8 cellular contexts compared by ENCODE assay signal in the genomic region with DNA sequence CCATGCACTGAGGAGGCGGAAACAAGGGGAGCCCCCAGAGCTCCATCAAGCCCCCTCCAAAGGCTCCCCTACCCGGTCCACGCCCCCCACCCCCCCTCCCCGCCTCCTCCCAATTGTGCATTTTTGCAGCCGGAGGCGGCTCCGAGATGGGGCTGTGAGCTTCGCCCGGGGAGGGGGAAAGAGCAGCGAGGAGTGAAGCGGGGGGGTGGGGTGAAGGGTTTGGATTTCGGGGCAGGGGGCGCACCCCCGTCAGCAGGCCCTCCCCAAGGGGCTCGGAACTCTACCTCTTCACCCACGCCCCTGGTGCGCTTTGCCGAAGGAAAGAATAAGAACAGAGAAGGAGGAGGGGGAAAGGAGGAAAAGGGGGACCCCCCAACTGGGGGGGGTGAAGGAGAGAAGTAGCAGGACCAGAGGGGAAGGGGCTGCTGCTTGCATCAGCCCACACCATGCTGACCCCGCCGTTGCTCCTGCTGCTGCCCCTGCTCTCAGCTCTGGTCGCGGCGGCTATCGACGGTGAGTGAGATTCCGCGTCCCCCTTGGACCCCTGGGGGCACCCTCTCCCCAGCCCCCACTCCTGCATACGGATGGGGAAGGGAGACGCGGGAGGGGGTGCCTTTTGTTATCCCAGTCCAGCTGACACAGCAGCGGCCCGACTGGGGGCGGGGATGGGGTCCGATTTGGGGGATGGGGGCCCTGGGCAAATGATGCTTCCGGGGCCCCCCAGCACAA. TPM values are rescaled to one million over a fixed set of nuclear protein-coding genes. Genes with fewer than 3 reads are reported as not detected.
DNase-seq lines count a peak whose midpoint lies in the region; ATAC-seq, FAIRE-seq and TF ChIP-seq lines count a peak whose summit lies in the region.

No MANE protein-coding gene starts in this region.

- H3K4me3 ChIP-seq in A549 (peak overlapping the region; percentile 64), HUES6 (ENCODE audit: low read depth, low read length) (peak overlapping the region; percentile 98), mucosa of rectum (ENCODE audit: low read length in 2 of 2) (peak overlapping the region; percentile 79 to 88)

- CTCF ChIA-PET in A549 (lab: Yijun Ruan, JAX) = interaction anchor here (1.0 to 20.0 kb wide), 10 partner anchors 9 to 141 kb away, joined by 3 to 1152 read pairs (median 4); partner anchors contain the start of gene STAT6

- no peak for TF ChIP-seq POLR2A in A549 (IDR thresholded peaks at IDR 0.05; ENCODE audit: low read length)

- H3K36me3 ChIP-seq in HUES6 (ENCODE audit: control insufficient read depth, insufficient read depth, low read length) (no peaks in the 10 kb centered on the region), mucosa of rectum (ENCODE audit: control insufficient read depth in 2 of 2, insufficient read depth in 2 of 2, low read length in 2 of 2) (no peaks in the 10 kb centered on the region)

- WGBS in A549 (ENCODE audit: missing lambda C conversion rate) = 19% methylated on average over 30 of the region's 35 CpGs

- TF ChIP-seq EP300 in A549 (IDR thresholded peaks at IDR 0.05) = no peak

- H3K4me2 ChIP-seq in A549 = peak overlapping the region; percentile 90

- TF ChIP-seq CTCF in A549 (IDR thresholded peaks at IDR 0.05) = no peak

- no peak for FAIRE-seq in A549 (lab: Jason Lieb, UNC)

- H3K9ac ChIP-seq in HUES6 (ENCODE audit: low read length) (peak overlapping the region; percentile 87), mucosa of rectum (ENCODE audit: low read depth in 1 of 2, low read length in 2 of 2) (peak overlapping the region; percentile 60 to 71)

- DNase-seq in A549 (ENCODE audit: low read depth in 1 of 2, low spot score in 1 of 2) (no peak), superior temporal gyrus (ENCODE audit: extremely low spot score) (no peak), AG08395 (ENCODE audit: low spot score) (no peak)

- no peaks in the 10 kb centered on the region for H3K27me3 ChIP-seq in HUES6 (ENCODE audit: control insufficient read depth, insufficient read depth, low read length)
- no peaks in the 10 kb centered on the region for H3K27me3 ChIP-seq in mucosa of rectum (ENCODE audit: control insufficient read depth in 2 of 2, insufficient read depth in 2 of 2, low read length in 2 of 2)

- H3K27ac ChIP-seq in A549 (peak overlapping the region; percentile 88 to 97), HUES6 (ENCODE audit: low read depth, low read length) (peak overlapping the region; percentile 87; the same call in 1 of the 2 replicates), cingulate gyrus (ENCODE audit: low read depth, low read length) (peak overlapping the region; percentile 92), mucosa of rectum (ENCODE audit: low read depth in 2 of 2, low read length in 2 of 2) (peak overlapping the region; percentile 97 to 98)

- POLR2A ChIA-PET in A549 (lab: Yijun Ruan, JAX) = interaction anchor here (0.8 to 2.2 kb wide), 9 partner anchors 8 to 440 kb away, joined by 3 to 20 read pairs (median 4); partner anchors contain the start of genes NAB2, PTGES3 and STAT6

- H3K9me3 ChIP-seq in A549 (peaks cover 4% of the 10 kb centered on the region; the same call in 1 of the 3 replicates), HUES6 (ENCODE audit: control insufficient read depth, insufficient read depth, low read depth, low read length) (0 out of 2 replicates have a peak, but pooled peaks cover 5% of the 10 kb centered on the region), mucosa of rectum (ENCODE audit: control insufficient read depth in 2 of 2, low read length in 2 of 2) (no peaks in the 10 kb centered on the region)

- peak in 1 of 2 experiments; percentile 19; a peak in 3 of 6 replicates for ATAC-seq in A549
- no peak for ATAC-seq in GM18870 (IDR thresholded peaks at IDR 0.05; ENCODE audit: unreplicated experiment)
- no peak for ATAC-seq in GM21390 (IDR thresholded peaks at IDR 0.05; ENCODE audit: unreplicated experiment)

- H3K4me1 ChIP-seq in A549 = peaks cover 39% of the 10 kb centered on the region; the same call in 2 of the 3 replicates
- H3K4me1 ChIP-seq in HUES6 (ENCODE audit: control insufficient read depth, insufficient read depth, low read length) = peaks cover 47% of the 10 kb centered on the region
- H3K4me1 ChIP-seq in mucosa of rectum (ENCODE audit: control insufficient read depth in 2 of 2, insufficient read depth in 2 of 2, low read length in 2 of 2) = peaks cover 21 to 45% of the 10 kb centered on the region in 2 donors

- no peak for TF ChIP-seq RAD21 in A549 (conservative IDR thresholded peaks at IDR 0.05 in 1 of 2, IDR thresholded peaks at IDR 0.05 in 1 of 2)

TF ChIP-seq in A549, 52 proteins besides CTCF, POLR2A, EP300 and RAD21:
- TF ChIP-seq FOXS1 (CRISPR knock-in tag; IDR thresholded peaks at IDR 0.05) (no peak), PHF8 (IDR thresholded peaks at IDR 0.05; ENCODE audit: borderline replicate concordance, low read depth) (no peak), MYC (IDR thresholded peaks at IDR 0.05; ENCODE audit: borderline replicate concordance, low read length) (no peak), USF2 (IDR thresholded peaks at IDR 0.05) (no peak), CBX2 (IDR thresholded peaks at IDR 0.05; ENCODE audit: borderline replicate concordance, low read depth) (no peak), HOXB5 (CRISPR knock-in tag; IDR thresholded peaks at IDR 0.05) (no peak), RNF2 (IDR thresholded peaks at IDR 0.05; ENCODE audit: borderline replicate concordance, low read depth) (no peak), HOXA7 (CRISPR knock-in tag; IDR thresholded peaks at IDR 0.05) (no peak), TFCP2L1 (CRISPR knock-in tag; IDR thresholded peaks at IDR 0.05) (no peak), KDM5A (IDR thresholded peaks at IDR 0.05) (no peak), MAZ (IDR thresholded peaks at IDR 0.05; ENCODE audit: borderline replicate concordance, low read depth, low read length) (no peak), NFE2L2 (conservative IDR thresholded peaks at IDR 0.05; ENCODE audit: low read length) (no peak), NPAS2 (CRISPR knock-in tag; IDR thresholded peaks at IDR 0.05; ENCODE audit: borderline replicate concordance) (no peak), SMC3 (IDR thresholded peaks at IDR 0.05) (no peak), POLR2AphosphoS2 (conservative IDR thresholded peaks at IDR 0.05; ENCODE audit: low read length) (no peak)
- TF ChIP-seq, protein P1, sequence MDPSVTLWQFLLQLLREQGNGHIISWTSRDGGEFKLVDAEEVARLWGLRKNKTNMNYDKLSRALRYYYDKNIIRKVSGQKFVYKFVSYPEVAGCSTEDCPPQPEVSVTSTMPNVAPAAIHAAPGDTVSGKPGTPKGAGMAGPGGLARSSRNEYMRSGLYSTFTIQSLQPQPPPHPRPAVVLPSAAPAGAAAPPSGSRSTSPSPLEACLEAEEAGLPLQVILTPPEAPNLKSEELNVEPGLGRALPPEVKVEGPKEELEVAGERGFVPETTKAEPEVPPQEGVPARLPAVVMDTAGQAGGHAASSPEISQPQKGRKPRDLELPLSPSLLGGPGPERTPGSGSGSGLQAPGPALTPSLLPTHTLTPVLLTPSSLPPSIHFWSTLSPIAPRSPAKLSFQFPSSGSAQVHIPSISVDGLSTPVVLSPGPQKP (IDR thresholded peaks at IDR 0.05; ENCODE audit: low read depth, low read length) = no peak

RNA-seq across cellular contexts. Expression of gene LRP1, which starts 0.4 kb away (rescaled TPM):
- 5.6 and 11.5 TPM in 2 replicates for polyA plus RNA-seq in A549 (2011; rRNA removed)
- 7.1 and 9.2 TPM in 2 replicates for polyA plus RNA-seq in A549 (2012; cell fraction: cytosol; rRNA removed)
- 44.5 and 50.9 TPM in 2 replicates for polyA plus RNA-seq in A549 (2012; cell fraction: nucleus; rRNA removed)
- polyA plus RNA-seq in A549 (2017; fragmentation: RNase III; extraction: RNeasy Plus Mini Kit Qiagen cat#74134 plus additional on column Dnase treatment) = 8.6 to 9.6 TPM (median 9.4 TPM) in 3 replicates
- 49.2 and 54.7 TPM in 2 replicates for polyA minus RNA-seq in A549 (2011; rRNA and poly(A)+ RNA removed)

RNA-seq across cellular contexts. Expression of gene STAT6, which starts 17.5 kb away (rescaled TPM):
- 58.8 and 64.6 TPM in 2 replicates for polyA plus RNA-seq in A549 (2011; rRNA removed)
- polyA plus RNA-seq in A549 (2012; cell fraction: cytosol; rRNA removed) = 47.5 and 61.5 TPM in 2 replicates
- polyA plus RNA-seq in A549 (2012; cell fraction: nucleus; rRNA removed) = 150 and 163 TPM in 2 replicates
- 52.9 to 59.0 TPM (median 58.4 TPM) in 3 replicates for polyA plus RNA-seq in A549 (2017; fragmentation: RNase III; extraction: RNeasy Plus Mini Kit Qiagen cat#74134 plus additional on column Dnase treatment)
- polyA minus RNA-seq in A549 (2011; rRNA and poly(A)+ RNA removed) = 63.8 and 71.5 TPM in 2 replicates

RNA-seq across cellular contexts. Expression of gene LRP1-AS, which starts 18.7 kb away (rescaled TPM):
- polyA plus RNA-seq in A549 (2011; rRNA removed) (not detected in 2 replicates), A549 (2017; fragmentation: RNase III; extraction: RNeasy Plus Mini Kit Qiagen cat#74134 plus additional on column Dnase treatment) (not detected in 3 replicates)
- not detected in 2 replicates for polyA plus RNA-seq in A549 (2012; cell fraction: cytosol; rRNA removed)
- polyA plus RNA-seq in A549 (2012; cell fraction: nucleus; rRNA removed) = not detected in 2 replicates
- not detected in 2 replicates for polyA minus RNA-seq in A549 (2011; rRNA and poly(A)+ RNA removed)

RNA-seq across cellular contexts. Expression of gene NAB2, which starts 39.8 kb away (rescaled TPM):
- polyA plus RNA-seq in A549 (2011; rRNA removed) (8.6 and 10.1 TPM in 2 replicates), A549 (2017; fragmentation: RNase III; extraction: RNeasy Plus Mini Kit Qiagen cat#74134 plus additional on column Dnase treatment) (7.0 to 9.8 TPM (median 7.8 TPM) in 3 replicates)
- polyA plus RNA-seq in A549 (2012; cell fraction: cytosol; rRNA removed) = 10.6 and 15.3 TPM in 2 replicates
- 17.8 and 22.4 TPM in 2 replicates for polyA plus RNA-seq in A549 (2012; cell fraction: nucleus; rRNA removed)
- polyA minus RNA-seq in A549 (2011; rRNA and poly(A)+ RNA removed) = 10.3 and 14.3 TPM in 2 replicates

RNA-seq across cellular contexts. Expression of gene NEMP1, which starts 50.1 kb away (rescaled TPM):
- 24.7 and 28.4 TPM in 2 replicates for polyA plus RNA-seq in A549 (2011; rRNA removed)
- polyA plus RNA-seq in A549 (2012; cell fraction: cytosol; rRNA removed) = 7.3 and 8.7 TPM in 2 replicates
- polyA plus RNA-seq in A549 (2012; cell fraction: nucleus; rRNA removed) = 10.8 and 20.7 TPM in 2 replicates
- polyA plus RNA-seq in A549 (2017; fragmentation: RNase III; extraction: RNeasy Plus Mini Kit Qiagen cat#74134 plus additional on column Dnase treatment) = 11.9 to 13.2 TPM (median 12.7 TPM) in 3 replicates
- 14.0 and 15.9 TPM in 2 replicates for polyA minus RNA-seq in A549 (2011; rRNA and poly(A)+ RNA removed)
